In genomic region chr15:66872394-66872793, GRCh38 we compare ENCODE assay signal across 17 cellular contexts.
DNase-seq lines count a peak whose midpoint lies in the region; ATAC-seq and TF ChIP-seq lines count a peak whose summit lies in the region.
"Had no signal": no experiment of that assay in that cellular context is flagged by ENCODE, and none has a peak within 500 bp of the region (broad histone marks: within the 10 kb centered on the region; RNA-seq: fewer than 3 reads in every experiment).

No MANE protein-coding gene starts in this region.

- no peak overlapping the region for H3K4me3 Mint-ChIP-seq in osteocyte (ENCODE audit: unreplicated experiment)
- no peak overlapping the region for H3K4me3 Mint-ChIP-seq in progenitor cell of endocrine pancreas (ENCODE audit: low read depth)
- H3K4me3 Mint-ChIP-seq: CD8-positive, alpha-beta T cell had no signal

- CTCF ChIA-PET in IMR-90 (lab: Yijun Ruan, JAX) (no interaction called here), OCI-LY7 (lab: Charles Lee; ENCODE audit: unreplicated experiment) (no interaction called here)

- peaks cover 5% of the 10 kb centered on the region for H3K36me3 Mint-ChIP-seq in osteocyte (ENCODE audit: unreplicated experiment)
- H3K36me3 Mint-ChIP-seq in progenitor cell of endocrine pancreas (ENCODE audit: insufficient read depth): no peaks in the 10 kb centered on the region
- H3K36me3 Mint-ChIP-seq: CD8-positive, alpha-beta T cell; IgD-negative memory B cell had no signal

- H3K14ac ChIP-seq in IMR-90 (replicated peaks; ENCODE audit: low read depth, low read length): no peak overlapping the region

- TF ChIP-seq CTCF in IMR-90 (conservative IDR thresholded peaks at IDR 0.05; ENCODE audit: low read depth, low read length) (no peak), OCI-LY7 (conservative IDR thresholded peaks at IDR 0.05; ENCODE audit: low read length) (no peak), osteocyte (IDR thresholded peaks at IDR 0.05) (no peak), progenitor cell of endocrine pancreas (IDR thresholded peaks at IDR 0.05; ENCODE audit: unreplicated experiment) (no peak)

- no peak for TF ChIP-seq POLR2A in IMR-90 (IDR thresholded peaks at IDR 0.05; ENCODE audit: low read depth, low read length)

- H3K27ac Mint-ChIP-seq in osteocyte (ENCODE audit: unreplicated experiment) (peak overlapping the region; percentile 5), progenitor cell of endocrine pancreas (no peak overlapping the region)
- H3K27ac Mint-ChIP-seq: CD8-positive, alpha-beta T cell; IgD-negative memory B cell had no signal

- no peak for ATAC-seq in IMR-90 (ENCODE audit: low read depth)
- no peak for ATAC-seq in activated CD4-positive, CD25-positive, alpha-beta regulatory T cell treated with anti-CD3 and anti-CD28 coated beads, Interleukin-2, amount 50 U/mL, for 24 hours
- ATAC-seq: CD8-positive, alpha-beta T cell had no signal

- in situ Hi-C loops in IMR-90 (cut with MboI; ENCODE audit: low sequenced_read_pairs): loop anchor here (25.0 kb wide), 1 partner anchor 510 kb away; the partner anchor contains the start of gene TIPIN

- H2AFZ ChIP-seq in IMR-90 (replicated peaks; ENCODE audit: low read length, poor library complexity) (no peak overlapping the region), OCI-LY7 (ENCODE audit: low read length) (no peak overlapping the region)

- no peak overlapping the region for H2BK5ac ChIP-seq in IMR-90 (ENCODE audit: low read depth, low read length, poor library complexity, severe bottlenecking)

- no peak overlapping the region for H2AK9ac ChIP-seq in IMR-90 (replicated peaks; ENCODE audit: low read depth, low read length, poor library complexity)

- no peak overlapping the region for H4K91ac ChIP-seq in IMR-90 (ENCODE audit: insufficient read depth, low read depth, low read length)

- no peak overlapping the region for H3K18ac ChIP-seq in IMR-90 (ENCODE audit: low read depth, low read length)

- TSS peak; percentile 10 for BruUV-seq in IMR-90 (replicated peaks; lab: Mats Ljungman, UMichigan)
- BruUV-seq in OCI-LY7 (replicated peaks; lab: Mats Ljungman, UMichigan): no TSS peak

- H3K9me3 Mint-ChIP-seq in osteocyte (ENCODE audit: unreplicated experiment) (peaks cover 4% of the 10 kb centered on the region), progenitor cell of endocrine pancreas (ENCODE audit: low read depth) (no peaks in the 10 kb centered on the region)
- H3K9me3 Mint-ChIP-seq: CD8-positive, alpha-beta T cell; IgD-negative memory B cell had no signal

- H4K8ac ChIP-seq in IMR-90 (ENCODE audit: low read depth in 2 of 2, low read length in 2 of 2): no peak overlapping the region

- no peak overlapping the region for H3K4me2 ChIP-seq in IMR-90 (ENCODE audit: low read depth, low read length)
- H3K4me2 ChIP-seq in OCI-LY7 (ENCODE audit: low read length): peak overlapping the region; percentile 22; the same call in 1 of the 2 replicates

- POLR2A ChIA-PET in IMR-90 (lab: Charles Lee; ENCODE audit: unreplicated experiment) (no interaction called here), OCI-LY7 (lab: Charles Lee) (interaction anchor here (0.9 kb wide), 1 partner anchor 23 kb away, joined by 3 read pairs; no protein-coding TSS in a partner anchor)

- H3K4me1 ChIP-seq in IMR-90 (ENCODE audit: control insufficient read depth, insufficient read depth, low read length) (no peaks in the 10 kb centered on the region), OCI-LY7 (ENCODE audit: insufficient read depth, low read length, poor library complexity, severe bottlenecking) (peaks cover 14% of the 10 kb centered on the region)
- H3K4me1 ChIP-seq: BE2C had no signal

- H2BK120ac ChIP-seq in IMR-90 (ENCODE audit: low read depth, low read length): no peak overlapping the region

- no peak for DNase-seq in IMR-90
- no peak for DNase-seq in OCI-LY7 (ENCODE audit: low spot score)
- DNase-seq in astrocyte of the hippocampus (ENCODE audit: low read depth, low spot score): peak; percentile 28
- DNase-seq in osteocyte (ENCODE audit: extremely low spot score, unreplicated experiment): no peak
- DNase-seq in progenitor cell of endocrine pancreas (ENCODE audit: low spot score, unreplicated experiment): no peak
- no peak for DNase-seq in NCI-H2081 (lab: John Stamatoyannopoulos, UW)
- no peak for DNase-seq in stimulated activated naive CD4-positive, alpha-beta T cell treated with Interleukin-2 at 50 U/mL for 16 hours (lab: John Stamatoyannopoulos, UW)
- DNase-seq: BE2C; CD8-positive, alpha-beta T cell; DMS79 treated with DMSO at 0.1 percent for 48 hours; NCI-H1092; NCI-H1694; NCI-H69; NK-92 treated with Interleukin-12 subunit alpha and Interleukin-12 subunit beta, amount 100 ng/mL, for 24 hours; SIG-M5 had no signal

- H3K27me3 Mint-ChIP-seq in osteocyte (ENCODE audit: unreplicated experiment): no peaks in the 10 kb centered on the region
- peaks cover 5% of the 10 kb centered on the region for H3K27me3 Mint-ChIP-seq in progenitor cell of endocrine pancreas

- H3K4ac ChIP-seq in IMR-90 (ENCODE audit: low read depth, low read length): no peak overlapping the region

- no peaks in the 10 kb centered on the region for H3K9me2 ChIP-seq in OCI-LY7 (ENCODE audit: insufficient read depth, low read length)

- no peaks in the 10 kb centered on the region for H3K9me3 ChIP-seq in IMR-90 (ENCODE audit: control insufficient read depth, insufficient read depth, low read length)
- H3K9me3 ChIP-seq in OCI-LY7 (ENCODE audit: low read length): no peaks in the 10 kb centered on the region
- H3K9me3 ChIP-seq: BE2C had no signal

- H4K5ac ChIP-seq in IMR-90 (ENCODE audit: low read depth, low read length): no peak overlapping the region

- H3K4me3 ChIP-seq in IMR-90 (ENCODE audit: insufficient read depth, low read depth, low read length) (no peak overlapping the region), OCI-LY7 (ENCODE audit: low read depth, low read length, poor library complexity, severe bottlenecking) (no peak overlapping the region)

- H4K20me1 ChIP-seq in IMR-90 (ENCODE audit: insufficient read depth, low read length): peaks cover 8% of the 10 kb centered on the region; the same call in 1 of the 2 replicates
- no peaks in the 10 kb centered on the region for H4K20me1 ChIP-seq in OCI-LY7 (ENCODE audit: insufficient read depth, low read length)

- H3K9ac ChIP-seq in IMR-90 (ENCODE audit: low read depth, low read length): no peak overlapping the region

- H3K79me2 ChIP-seq in OCI-LY7 (ENCODE audit: insufficient read depth, low read depth, low read length): no peaks in the 10 kb centered on the region

- dilution Hi-C loops in IMR-90 (cut with HindIII; ENCODE audit: low sequenced_read_pairs, unreplicated experiment): no loop called here

- H3K23ac ChIP-seq in IMR-90 (ENCODE audit: low read depth, low read length): no peak overlapping the region

- no peak overlapping the region for H2AK5ac ChIP-seq in IMR-90 (ENCODE audit: low read depth, low read length)

- H3K79me1 ChIP-seq in IMR-90 (ENCODE audit: low read depth in 1 of 2, low read length in 2 of 2): peaks cover 0 to 3% of the 10 kb centered on the region in 2 experiments; a peak in 1 of 4 replicates

- H2BK20ac ChIP-seq in IMR-90 (ENCODE audit: low read depth, low read length): no peak overlapping the region

- no peak overlapping the region for H2BK15ac ChIP-seq in IMR-90 (ENCODE audit: low read depth, low read length)

- H3K27me3 ChIP-seq in IMR-90 (ENCODE audit: control insufficient read depth, insufficient read depth, low read length): peaks cover 6% of the 10 kb centered on the region
- H3K27me3 ChIP-seq: BE2C had no signal

- no peak for TF ChIP-seq RAD21 in IMR-90 (IDR thresholded peaks at IDR 0.05; ENCODE audit: low read length)

- H3K36me3 ChIP-seq in IMR-90 (ENCODE audit: control insufficient read depth, insufficient read depth, low read length) (no peaks in the 10 kb centered on the region), OCI-LY7 (ENCODE audit: insufficient read depth, low read length) (no peaks in the 10 kb centered on the region)
- H3K36me3 ChIP-seq: BE2C had no signal

- peaks cover 8% of the 10 kb centered on the region; the same call in 1 of the 2 replicates for H3K9me1 ChIP-seq in IMR-90 (ENCODE audit: insufficient read depth, low read length)

- no peak overlapping the region for H3K56ac ChIP-seq in IMR-90 (ENCODE audit: extremely low read depth, insufficient read depth, low read length)

- intact Hi-C loops in IMR-90 (cut with micrococcal nuclease) (no loop called here), OCI-LY7 (cut with micrococcal nuclease; ENCODE audit: unreplicated experiment) (no loop called here)

- peaks cover 17% of the 10 kb centered on the region for H3K4me1 Mint-ChIP-seq in osteocyte (ENCODE audit: unreplicated experiment)
- peaks cover 11% of the 10 kb centered on the region for H3K4me1 Mint-ChIP-seq in progenitor cell of endocrine pancreas (ENCODE audit: low read depth)

- H3K27ac ChIP-seq in IMR-90 (ENCODE audit: insufficient read depth, low read length): no peak overlapping the region
- H3K27ac ChIP-seq in OCI-LY7 (ENCODE audit: low read depth, low read length, poor library complexity, severe bottlenecking): no peak overlapping the region

TF ChIP-seq in IMR-90, 13 proteins besides CTCF, POLR2A, EP300 and RAD21 (continues in another document):
- no peak for TF ChIP-seq USF2 (IDR thresholded peaks at IDR 0.05; ENCODE audit: low read depth, low read length)
- no peak for TF ChIP-seq SMC3 (IDR thresholded peaks at IDR 0.05; ENCODE audit: low read depth, low read length)
- TF ChIP-seq CHD1 (IDR thresholded peaks at IDR 0.05; ENCODE audit: low read depth, low read length): no peak
- no peak for TF ChIP-seq MAZ (IDR thresholded peaks at IDR 0.05; ENCODE audit: borderline replicate concordance, low read depth, low read length)
- TF ChIP-seq NFE2L2 (IDR thresholded peaks at IDR 0.05; ENCODE audit: low read depth, low read length): no peak
- TF ChIP-seq MXI1 (IDR thresholded peaks at IDR 0.05; ENCODE audit: borderline replicate concordance, low read depth, low read length): no peak
- TF ChIP-seq RCOR1 (IDR thresholded peaks at IDR 0.05; ENCODE audit: insufficient replicate concordance, low read length): no peak
